Comparison of ENCODE assay signal across 1 cellular context in genomic region chr14:23580948-23581281, GRCh38.
TF ChIP-seq lines count a peak whose summit lies in the region.

No MANE protein-coding gene starts in this region.

TF ChIP-seq in HepG2, 621 proteins besides CTCF, POLR2A, EP300 and RAD21 (continues in another document):
- TF ChIP-seq ESRRA (CRISPR knock-in tag; IDR thresholded peaks at IDR 0.05; ENCODE audit: low read depth) (no peak), ZBTB33 (CRISPR knock-in tag; IDR thresholded peaks at IDR 0.05) (peak; percentile 82), ZNF576 (CRISPR knock-in tag; IDR thresholded peaks at IDR 0.05) (no peak), ATF4 (CRISPR knock-in tag; IDR thresholded peaks at IDR 0.05) (0 out of 4 replicates have a peak, but pooled peaks of 1 of the 2 experiments have one; percentile 44), RBFOX2 (IDR thresholded peaks at IDR 0.05; ENCODE audit: low read depth, low read length) (peak; percentile 55; the same call in 1 of the 2 replicates), MTA1 (CRISPR knock-in tag; IDR thresholded peaks at IDR 0.05; ENCODE audit: borderline replicate concordance) (0 out of 2 replicates have a peak, but pooled peaks have one; percentile 45), TFAP4 (IDR thresholded peaks at IDR 0.05; ENCODE audit: borderline replicate concordance, low read depth) (peak; percentile 91), ZNF224 (CRISPR knock-in tag; IDR thresholded peaks at IDR 0.05) (no peak; the same call in 1 of the 2 replicates), ZBTB4 (CRISPR knock-in tag; IDR thresholded peaks at IDR 0.05; ENCODE audit: borderline replicate concordance) (0 out of 2 replicates have a peak, but pooled peaks have one; percentile 28), ETV6 (CRISPR knock-in tag; conservative IDR thresholded peaks at IDR 0.05) (0 out of 2 replicates have a peak, but pooled peaks have one; percentile 5), ZFYVE20 (CRISPR knock-in tag; IDR thresholded peaks at IDR 0.05; ENCODE audit: borderline replicate concordance, low read depth) (peak; percentile 21; the same call in 1 of the 2 replicates), ZNF841 (CRISPR knock-in tag; IDR thresholded peaks at IDR 0.05; ENCODE audit: borderline replicate concordance) (no peak), ZNF724P (CRISPR knock-in tag; IDR thresholded peaks at IDR 0.05; ENCODE audit: borderline replicate concordance) (0 out of 2 replicates have a peak, but pooled peaks have one; percentile 4), ZC3H13 (CRISPR knock-in tag; IDR thresholded peaks at IDR 0.05) (no peak), HMGXB4 (CRISPR knock-in tag; IDR thresholded peaks at IDR 0.05; ENCODE audit: borderline replicate concordance in 1 of 2, low read depth in 1 of 2) (0 out of 4 replicates have a peak, but pooled peaks have one; percentile 12 to 15), ZBTB38 (CRISPR knock-in tag; IDR thresholded peaks at IDR 0.05) (peak; percentile 75), SETDB1 (CRISPR knock-in tag; IDR thresholded peaks at IDR 0.05; ENCODE audit: borderline replicate concordance) (no peak), POLR2AphosphoS5 (IDR thresholded peaks at IDR 0.05; ENCODE audit: low read depth, low read length) (peak; percentile 79), NFRKB (IDR thresholded peaks at IDR 0.05) (no peak), KDM4B (CRISPR knock-in tag; IDR thresholded peaks at IDR 0.05) (peak; percentile 39; the same call in 1 of the 2 replicates), ZNF740 (CRISPR knock-in tag; IDR thresholded peaks at IDR 0.05) (0 out of 2 replicates have a peak, but pooled peaks have one; percentile 4), SAFB2 (CRISPR knock-in tag; IDR thresholded peaks at IDR 0.05; ENCODE audit: borderline replicate concordance, low read depth) (no peak), JUN (CRISPR knock-in tag; IDR thresholded peaks at IDR 0.05) (no peak), TEAD3 (CRISPR knock-in tag; optimal IDR thresholded peaks at IDR 0.05; ENCODE audit: borderline replicate concordance) (peak; percentile 28), ZNF547 (CRISPR knock-in tag; IDR thresholded peaks at IDR 0.05) (no peak), HNF4G (IDR thresholded peaks at IDR 0.05; ENCODE audit: borderline replicate concordance, low read depth, low read length) (0 out of 2 replicates have a peak, but pooled peaks have one; percentile 1), HNF4G (CRISPR knock-in tag; IDR thresholded peaks at IDR 0.05; ENCODE audit: borderline replicate concordance, low read depth) (no peak), ELK4 (CRISPR knock-in tag; IDR thresholded peaks at IDR 0.05; ENCODE audit: borderline replicate concordance) (no peak), HNRNPK (IDR thresholded peaks at IDR 0.05; ENCODE audit: low read depth, low read length, poor library complexity, severe bottlenecking) (peak; percentile 99), SALL2 (CRISPR knock-in tag; IDR thresholded peaks at IDR 0.05) (no peak), ZNF331 (CRISPR knock-in tag; IDR thresholded peaks at IDR 0.05) (no peak), PRPF4 (IDR thresholded peaks at IDR 0.05; ENCODE audit: low read depth, low read length, poor library complexity, severe bottlenecking) (peak; percentile 41), ZNF335 (CRISPR knock-in tag; IDR thresholded peaks at IDR 0.05) (no peak), ZFX (CRISPR knock-in tag; IDR thresholded peaks at IDR 0.05; ENCODE audit: low read depth) (peak; percentile 51; the same call in 1 of the 2 replicates), BHLHE40 (IDR thresholded peaks at IDR 0.05; ENCODE audit: low read length) (no peak), ZNF276 (CRISPR knock-in tag; IDR thresholded peaks at IDR 0.05; ENCODE audit: low read depth) (no peak), TFDP1 (CRISPR knock-in tag; IDR thresholded peaks at IDR 0.05; ENCODE audit: borderline replicate concordance) (peak; percentile 13; the same call in 1 of the 2 replicates), ZNF281 (CRISPR knock-in tag; IDR thresholded peaks at IDR 0.05; ENCODE audit: borderline replicate concordance) (peak; percentile 35; the same call in 1 of the 2 replicates), NCOR1 (IDR thresholded peaks at IDR 0.05; ENCODE audit: borderline replicate concordance, low read length) (no peak), SP1 (IDR thresholded peaks at IDR 0.05) (no peak), SP1 (CRISPR knock-in tag; IDR thresholded peaks at IDR 0.05) (peak; percentile 49; the same call in 1 of the 2 replicates), AHR (CRISPR knock-in tag; IDR thresholded peaks at IDR 0.05) (peak; percentile 22; the same call in 1 of the 2 replicates)
